Comparison of ENCODE assay signal across 12 cellular contexts in the genomic region with DNA sequence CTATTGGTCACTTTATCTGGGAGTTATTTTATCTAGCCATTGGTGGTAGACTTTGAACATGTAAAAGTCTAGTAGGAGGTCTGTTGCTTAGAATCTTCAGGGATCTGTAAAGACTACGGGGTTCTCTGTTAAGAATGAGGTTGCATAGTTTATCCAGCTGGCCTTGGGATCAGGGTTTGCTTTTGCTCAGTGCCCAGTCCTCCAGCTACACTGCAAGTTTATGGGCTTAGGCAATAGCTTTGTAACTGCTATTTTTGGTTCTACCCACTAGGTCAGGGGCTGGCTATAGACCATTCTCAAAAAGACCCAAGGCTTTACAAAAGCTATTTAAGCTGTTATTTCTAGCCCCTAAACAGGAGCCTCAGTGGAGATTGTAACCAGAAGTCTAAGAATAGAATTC. TPM values are rescaled to one million over a fixed set of nuclear protein-coding genes. Genes with fewer than 3 reads are reported as not detected.
DNase-seq lines count a peak whose midpoint lies in the region; ATAC-seq and TF ChIP-seq lines count a peak whose summit lies in the region.
"Had no signal": no experiment of that assay in that cellular context is flagged by ENCODE, and none has a peak within 500 bp of the region (broad histone marks: within the 10 kb centered on the region; RNA-seq: fewer than 3 reads in every experiment).

No MANE protein-coding gene starts in this region.

- TF ChIP-seq CTCF in fibroblast of lung (conservative IDR thresholded peaks at IDR 0.05 in 1 of 2, IDR thresholded peaks at IDR 0.05 in 1 of 2; ENCODE audit: low read depth in 1 of 2, low read length in 2 of 2): no peak
- TF ChIP-seq CTCF in omental fat pad (IDR thresholded peaks at IDR 0.05): no peak
- no peak for TF ChIP-seq CTCF in type B pancreatic cell (conservative IDR thresholded peaks at IDR 0.05)

- H3K27me3 Mint-ChIP-seq in T-helper 17 cell (no peaks in the 10 kb centered on the region), type B pancreatic cell (no peaks in the 10 kb centered on the region)

- H3K9me3 ChIP-seq in GM23248 (ENCODE audit: low read depth): no peaks in the 10 kb centered on the region
- no peaks in the 10 kb centered on the region for H3K9me3 ChIP-seq in T-helper 17 cell (ENCODE audit: control insufficient read depth, low read length, poor library complexity, severe bottlenecking)
- H3K9me3 ChIP-seq in fibroblast of lung (ENCODE audit: control insufficient read depth, insufficient read depth, low read depth, low read length): no peaks in the 10 kb centered on the region

- H3K27ac Mint-ChIP-seq in T-helper 17 cell (peak overlapping the region; percentile 75), type B pancreatic cell (no peak overlapping the region)

- H3K36me3 Mint-ChIP-seq in T-helper 17 cell (ENCODE audit: low read depth): no peaks in the 10 kb centered on the region
- peaks cover 7% of the 10 kb centered on the region for H3K36me3 Mint-ChIP-seq in type B pancreatic cell

- whole genome bisulfite sequencing in GM23248 (ENCODE audit: low coverage in 1 of 2, low lambda C conversion rate in 2 of 2, missing lambda C conversion rate in 2 of 2), 2 experiments: 41 to 50% methylated on average over 1 of the region's 1 CpG

- ATAC-seq in T-helper 17 cell: no peak
- peak; percentile 37 for ATAC-seq in omental fat pad (ENCODE audit: low FRiP score)
- ATAC-seq in HG03342 (IDR thresholded peaks at IDR 0.05; ENCODE audit: unreplicated experiment): no peak
- ATAC-seq in GM18498 (IDR thresholded peaks at IDR 0.05; ENCODE audit: unreplicated experiment): no peak

- H3K36me3 ChIP-seq in GM23248 (ENCODE audit: low read depth) (peaks cover 21% of the 10 kb centered on the region; the same call in 1 of the 2 replicates), fibroblast of lung (ENCODE audit: control insufficient read depth, insufficient read depth, low read length) (no peaks in the 10 kb centered on the region)

- H3K27me3 ChIP-seq in GM23248 (replicated peaks; ENCODE audit: insufficient read depth) (no peaks in the 10 kb centered on the region), fibroblast of lung (ENCODE audit: control insufficient read depth, insufficient read depth, low read length) (no peaks in the 10 kb centered on the region)

- H3F3A ChIP-seq in GM23248 (ENCODE audit: insufficient read depth): no peaks in the 10 kb centered on the region

- peaks cover 100% of the 10 kb centered on the region for H3K79me2 ChIP-seq in GM23248 (ENCODE audit: insufficient read depth)
- peaks cover 86% of the 10 kb centered on the region for H3K79me2 ChIP-seq in fibroblast of lung (ENCODE audit: control insufficient read depth, insufficient read depth, low read length)

- peak; percentile 12 for DNase-seq in GM23248
- no peak for DNase-seq in T-helper 17 cell
- DNase-seq in fibroblast of lung (ENCODE audit: low read depth in 2 of 2): peak; percentile 18 to 31
- no peak for DNase-seq in omental fat pad (ENCODE audit: low spot score)
- no peak for DNase-seq in stimulated activated CD4-positive, alpha-beta T cell treated with anti-CD3 and anti-CD28 coated beads, Interleukin-2, amount 100 ng/mL, for 24 hours
- DNase-seq in type B pancreatic cell (ENCODE audit: extremely low spot score, unreplicated experiment): no peak
- DNase-seq: COR-L47, NCI-H510A had no signal

- in situ Hi-C loops in GM23248 (cut with MboI): no loop called here

- H4K20me1 ChIP-seq in GM23248 (ENCODE audit: insufficient read depth) (peaks cover 15% of the 10 kb centered on the region), fibroblast of lung (ENCODE audit: control insufficient read depth, extremely low read depth, insufficient read depth, low read length) (peaks cover 2% of the 10 kb centered on the region)

- no peak overlapping the region for H3K27ac ChIP-seq in GM23248
- no peak overlapping the region for H3K27ac ChIP-seq in fibroblast of lung (ENCODE audit: insufficient read depth, low read length)
- H3K27ac ChIP-seq: parathyroid adenoma, SK-N-MC had no signal

- H3K4me1 Mint-ChIP-seq in T-helper 17 cell (peaks cover 21% of the 10 kb centered on the region), type B pancreatic cell (ENCODE audit: unreplicated experiment) (peaks cover 11% of the 10 kb centered on the region)

- no peak overlapping the region for H2AFZ ChIP-seq in GM23248
- H2AFZ ChIP-seq in fibroblast of lung (ENCODE audit: low read length): no peak overlapping the region
- H2AFZ ChIP-seq: parathyroid adenoma had no signal

- no peak overlapping the region for H3K4me3 ChIP-seq in GM23248
- no peak overlapping the region for H3K4me3 ChIP-seq in fibroblast of lung (replicated peaks in 1 of 4; ENCODE audit: control extremely low read depth in 1 of 4, insufficient read depth in 1 of 4, low read depth in 3 of 4, low read length in 4 of 4)
- H3K4me3 ChIP-seq: SK-N-MC had no signal

- H3K4me2 ChIP-seq in GM23248 (ENCODE audit: unreplicated experiment) (no peak overlapping the region), fibroblast of lung (ENCODE audit: extremely low read depth, insufficient read depth, low read length) (peak overlapping the region; percentile 2)

- H3K9ac ChIP-seq in GM23248 (no peak overlapping the region), fibroblast of lung (ENCODE audit: insufficient read depth, low read length) (no peak overlapping the region)
- H3K9ac ChIP-seq: parathyroid adenoma had no signal

- H3K4me1 ChIP-seq in GM23248 (ENCODE audit: insufficient read depth) (peaks cover 33% of the 10 kb centered on the region), fibroblast of lung (ENCODE audit: control insufficient read depth, extremely low read depth, insufficient read depth, low read length) (peaks cover under 1% of the 10 kb centered on the region)
- H3K4me1 ChIP-seq: parathyroid adenoma had no signal

- no peaks in the 10 kb centered on the region for H3K9me3 Mint-ChIP-seq in type B pancreatic cell

- no peak overlapping the region for H3K4me3 Mint-ChIP-seq in T-helper 17 cell
- H3K4me3 Mint-ChIP-seq in type B pancreatic cell: no peak overlapping the region

- no peaks in the 10 kb centered on the region for H3K9me2 ChIP-seq in GM23248 (ENCODE audit: insufficient read depth)

RNA-seq across cellular contexts. Expression of a gene that starts 9.8 kb away (rescaled TPM):
- total RNA-seq in GM23248 (2014; rRNA removed; shearing (Covaris generic)): 36.0 and 47.6 TPM in 2 replicates
- 126 and 131 TPM in 2 replicates for polyA plus RNA-seq in GM23248 (2016; fragmentation: Nextera tagmentation; extraction: Ambion mirVana)
- total RNA-seq in T-helper 17 cell: 10 to 100 TPM; 54.3 to 61.5 TPM
- 33.4 and 41.5 TPM in 2 replicates for total RNA-seq in fibroblast of lung
- polyA plus RNA-seq in fibroblast of lung: 65.2 and 80.2 TPM in 2 replicates
- 75.9 and 87.6 TPM in 2 replicates for polyA plus RNA-seq in fibroblast of lung (2012)
- 31.5 and 55.4 TPM in 2 replicates for polyA minus RNA-seq in fibroblast of lung (ENCODE audit: low replicate concordance)
- total RNA-seq in omental fat pad: 100 to 1,000 TPM in 1 of 4 donors, 10 to 100 TPM in 3; 79.1 to 113 (median 93.6) TPM
- 47.5 and 52.6 TPM in 2 replicates for total RNA-seq in type B pancreatic cell (ENCODE audit: low replicate concordance)

Comparison
In these comparisons a context has a peak if more than half of its experiments do, and no peak if none do; other contexts are left out.
1. DNase-seq: peak in GM23248 (single experiment) and fibroblast of lung (2 of 2); none in T-helper 17 cell (0 of 3), omental fat pad (single experiment), stimulated activated CD4-positive, alpha-beta T cell treated with anti-CD3 and anti-CD28 coated beads, Interleukin-2, amount 100 ng/mL, for 24 hours (0 of 2) and type B pancreatic cell (single experiment).